21 cellular contexts compared by ENCODE assay signal in genomic region chr4:121375262-121375661, GRCh38. TPM values are rescaled to one million over a fixed set of nuclear protein-coding genes. Genes with fewer than 3 reads are reported as not detected.
DNase-seq lines count a peak whose midpoint lies in the region; ATAC-seq and TF ChIP-seq lines count a peak whose summit lies in the region.
"Had no signal": no experiment of that assay in that cellular context is flagged by ENCODE, and none has a peak within 500 bp of the region (broad histone marks: within the 10 kb centered on the region; RNA-seq: fewer than 3 reads in every experiment).

No MANE protein-coding gene starts in this region.

- H3K27ac ChIP-seq in ascending aorta, result no peak overlapping the region
- H3K27ac ChIP-seq: BLaER1 treated with 17β-estradiol and CSF1 and Interleukin-3, amounts not matched to agents 10 nM and 100 nM; tibial nerve had no signal

- no peaks in the 10 kb centered on the region for H3K27me3 ChIP-seq in ascending aorta
- H3K27me3 ChIP-seq: BLaER1 treated with 17β-estradiol and CSF1 and Interleukin-3, amounts not matched to agents 10 nM and 100 nM had no signal

- H3K36me3 ChIP-seq in ascending aorta, result no peaks in the 10 kb centered on the region
- H3K36me3 ChIP-seq: BLaER1 treated with 17β-estradiol and CSF1 and Interleukin-3, amounts not matched to agents 10 nM and 100 nM; tibial nerve had no signal

- H3K4me3 Mint-ChIP-seq in nephron, result no peak overlapping the region
- no peak overlapping the region for H3K4me3 Mint-ChIP-seq in immature natural killer cell
- H3K4me3 Mint-ChIP-seq: activated naive CD4-positive, alpha-beta T cell treated with anti-CD3 and anti-CD28 coated beads for 36 hours had no signal

- peaks cover 30% of the 10 kb centered on the region for H3K27me3 Mint-ChIP-seq in nephron (ENCODE audit: low read depth)
- H3K27me3 Mint-ChIP-seq in immature natural killer cell (ENCODE audit: low read depth in 3 of 3), result peaks cover 7 to 19% (median 9%) of the 10 kb centered on the region in 3 donors

- intact Hi-C loops in ascending aorta (cut with DNase I), result no loop called here

- DNase-seq in EL (peak; percentile 5), NCI-H226 (peak; percentile 71), choroid plexus epithelial cell (ENCODE audit: low read depth) (peak; percentile 46), immature natural killer cell (no peak), ascending aorta (ENCODE audit: low spot score in 2 of 2) (no peak)
- DNase-seq in activated CD4-positive, alpha-beta T cell treated with anti-CD3 and anti-CD28 coated beads, Interleukin-2, amount 50 U/mL, for 1 hour, result no peak
- DNase-seq: activated naive CD4-positive, alpha-beta T cell treated with anti-CD3 and anti-CD28 coated beads for 36 hours; DMS153; effector CD4-positive, alpha-beta T cell; foreskin melanocyte; NCI-H1436 treated with DMSO at 0.1 percent for 48 hours; NK-92 treated with Interleukin-12 subunit alpha and Interleukin-12 subunit beta, amount 100 ng/mL, for 24 hours; posterior cingulate gyrus; SHP77; T-helper 9 cell had no signal

- ATAC-seq in HG02840 (IDR thresholded peaks at IDR 0.05; ENCODE audit: low FRiP score, unreplicated experiment), result no peak

- no peaks in the 10 kb centered on the region for H3K9me3 Mint-ChIP-seq in nephron
- no peaks in the 10 kb centered on the region for H3K9me3 Mint-ChIP-seq in immature natural killer cell
- H3K9me3 Mint-ChIP-seq: activated naive CD4-positive, alpha-beta T cell treated with anti-CD3 and anti-CD28 coated beads for 36 hours had no signal

- no peak overlapping the region for H3K4me3 ChIP-seq in choroid plexus epithelial cell (ENCODE audit: low read depth, low read length)
- H3K4me3 ChIP-seq in ascending aorta, result no peak overlapping the region
- H3K4me3 ChIP-seq: BLaER1 treated with 17β-estradiol and CSF1 and Interleukin-3, amounts not matched to agents 10 nM and 100 nM; smooth muscle cell; tibial nerve had no signal

- H3K36me3 Mint-ChIP-seq in nephron (ENCODE audit: low read depth) (no peaks in the 10 kb centered on the region), immature natural killer cell (peaks cover 0 to 5% (median 0%) of the 10 kb centered on the region in 3 donors)

- TF ChIP-seq CTCF in choroid plexus epithelial cell (conservative IDR thresholded peaks at IDR 0.05; ENCODE audit: low read depth, low read length) (no peak), nephron (IDR thresholded peaks at IDR 0.05; ENCODE audit: unreplicated experiment in 3 of 3) (no peak), ascending aorta (IDR thresholded peaks at IDR 0.05) (no peak)

- H3K27ac Mint-ChIP-seq in nephron, result peak overlapping the region; percentile 37 to 63 (median 57)
- H3K27ac Mint-ChIP-seq in immature natural killer cell, result no peak overlapping the region
- H3K27ac Mint-ChIP-seq: activated naive CD4-positive, alpha-beta T cell treated with anti-CD3 and anti-CD28 coated beads for 36 hours had no signal

- H3K4me1 ChIP-seq in ascending aorta, result no peaks in the 10 kb centered on the region

- H3K4me1 Mint-ChIP-seq in nephron (peaks cover 12% of the 10 kb centered on the region), immature natural killer cell (peaks cover 3 to 7% of the 10 kb centered on the region in 2 donors)

- H3K9me3 ChIP-seq in ascending aorta, result no peaks in the 10 kb centered on the region
- H3K9me3 ChIP-seq: tibial nerve had no signal

RNA-seq across cellular contexts. Expression of gene QRFPR, which starts 5.6 kb away (rescaled TPM):
- not detected for polyA plus RNA-seq in immature natural killer cell
- total RNA-seq in ascending aorta, result 0.21 TPM
- total RNA-seq: activated naive CD4-positive, alpha-beta T cell treated with anti-CD3 and anti-CD28 coated beads for 36 hours; lower leg skin; smooth muscle cell; tibial nerve had no signal
- polyA plus RNA-seq: smooth muscle cell had no signal

Comparison
In these comparisons a context has a peak if more than half of its experiments do, and no peak if none do; other contexts are left out.
1. DNase-seq: peak in EL (single experiment), NCI-H226 (single experiment) and choroid plexus epithelial cell (single experiment); none in activated CD4-positive, alpha-beta T cell treated with anti-CD3 and anti-CD28 coated beads, Interleukin-2, amount 50 U/mL, for 1 hour (single experiment), immature natural killer cell (0 of 3) and ascending aorta (0 of 2).
2. H3K27ac Mint-ChIP-seq: peak in nephron (3 of 3); none in immature natural killer cell (0 of 6).